Comparison of ENCODE assay signal across 8 cellular contexts in genomic region chr6:131368077-131368911, GRCh38.
DNase-seq lines count a peak whose midpoint lies in the region; ATAC-seq lines count a peak whose summit lies in the region.

No MANE protein-coding gene starts in this region.

- DNase-seq in NCI-H345 treated with DMSO at 0.1 percent for 48 hours (lab: John Stamatoyannopoulos, UW; ENCODE audit: unreplicated experiment) (peak; percentile 5), fibroblast of the conjunctiva (ENCODE audit: low read depth) (peak; percentile 36), stromal cell of bone marrow (ENCODE audit: low read depth) (peak; percentile 67), DMS79 (lab: John Stamatoyannopoulos, UW) (no peak)
- no peak for DNase-seq in activated naive CD4-positive, alpha-beta T cell treated with Interleukin-2 at 50 U/mL for 16 hours

- ATAC-seq in GM18520 (IDR thresholded peaks at IDR 0.05; ENCODE audit: unreplicated experiment) = peak; percentile 28
- ATAC-seq in HG02798 (IDR thresholded peaks at IDR 0.05; ENCODE audit: poor library complexity, unreplicated experiment) = peak; percentile 76
- no peak for ATAC-seq in HG02884 (IDR thresholded peaks at IDR 0.05; ENCODE audit: unreplicated experiment)

Comparison
In these comparisons a context has a peak if more than half of its experiments do, and no peak if none do; other contexts are left out.
1. DNase-seq: peak in NCI-H345 treated with DMSO at 0.1 percent for 48 hours (single experiment), fibroblast of the conjunctiva (single experiment) and stromal cell of bone marrow (single experiment); none in DMS79 (single experiment) and activated naive CD4-positive, alpha-beta T cell treated with Interleukin-2 at 50 U/mL for 16 hours (single experiment).